Comparison of ENCODE assay signal across 17 cellular contexts in genomic region chr4:54898941-54899340, GRCh38.
DNase-seq lines count a peak whose midpoint lies in the region; ATAC-seq, FAIRE-seq and TF ChIP-seq lines count a peak whose summit lies in the region.
"Had no signal": no experiment of that assay in that cellular context is flagged by ENCODE, and none has a peak within 500 bp of the region (broad histone marks: within the 10 kb centered on the region; RNA-seq: fewer than 3 reads in every experiment).

No MANE protein-coding gene starts in this region.

- H3K9me3 ChIP-seq in BLaER1: peaks cover 5% of the 10 kb centered on the region; the same call in 1 of the 2 replicates
- no peaks in the 10 kb centered on the region for H3K9me3 ChIP-seq in IMR-90 (ENCODE audit: control insufficient read depth, insufficient read depth, low read length)
- no peaks in the 10 kb centered on the region for H3K9me3 ChIP-seq in astrocyte (ENCODE audit: insufficient read depth, low read depth, low read length)
- H3K9me3 ChIP-seq in esophagus muscularis mucosa: no peaks in the 10 kb centered on the region
- H3K9me3 ChIP-seq: Caco-2 had no signal

- H3K27me3 Mint-ChIP-seq in astrocyte (ENCODE audit: low read depth, unreplicated experiment): peaks cover 1% of the 10 kb centered on the region
- H3K27me3 Mint-ChIP-seq in activated CD4-positive, alpha-beta memory T cell treated with anti-CD3 and anti-CD28 coated beads for 36 hours: peaks cover 2% of the 10 kb centered on the region

- no peak overlapping the region for H3K23ac ChIP-seq in IMR-90 (ENCODE audit: low read depth, low read length)

- no peak overlapping the region for H3K27ac ChIP-seq in BLaER1
- H3K27ac ChIP-seq in IMR-90 (ENCODE audit: insufficient read depth, low read length): no peak overlapping the region
- H3K27ac ChIP-seq in astrocyte (ENCODE audit: low read depth, low read length): no peak overlapping the region
- no peak overlapping the region for H3K27ac ChIP-seq in esophagus muscularis mucosa (replicated peaks in 1 of 4)

- peak overlapping the region; percentile 39; the same call in 1 of the 2 replicates for H3K18ac ChIP-seq in IMR-90 (ENCODE audit: low read depth, low read length)

- no peaks in the 10 kb centered on the region for H3K36me3 Mint-ChIP-seq in astrocyte (ENCODE audit: low read depth, unreplicated experiment)
- H3K36me3 Mint-ChIP-seq in activated CD4-positive, alpha-beta memory T cell treated with anti-CD3 and anti-CD28 coated beads for 36 hours: no peaks in the 10 kb centered on the region

- in situ Hi-C loops in IMR-90 (cut with MboI; ENCODE audit: low sequenced_read_pairs): loop anchor here (25.0 kb wide), 1 partner anchor 112 kb away; no protein-coding TSS in a partner anchor

- no peak overlapping the region for H4K8ac ChIP-seq in IMR-90 (ENCODE audit: low read depth in 2 of 2, low read length in 2 of 2)

- dilution Hi-C loops in IMR-90 (cut with HindIII; ENCODE audit: low sequenced_read_pairs, unreplicated experiment): no loop called here

- H3K27ac Mint-ChIP-seq in astrocyte (ENCODE audit: unreplicated experiment): no peak overlapping the region
- no peak overlapping the region for H3K27ac Mint-ChIP-seq in activated CD4-positive, alpha-beta memory T cell treated with anti-CD3 and anti-CD28 coated beads for 36 hours

- peak overlapping the region; percentile 38; the same call in 1 of the 2 replicates for H4K91ac ChIP-seq in IMR-90 (ENCODE audit: insufficient read depth, low read depth, low read length)

- H2AFZ ChIP-seq in IMR-90 (replicated peaks; ENCODE audit: low read length, poor library complexity) (no peak overlapping the region), astrocyte (ENCODE audit: low read depth, low read length) (no peak overlapping the region)

- POLR2A ChIA-PET in IMR-90 (lab: Charles Lee; ENCODE audit: unreplicated experiment): no interaction called here
- POLR2A ChIA-PET in activated CD4-positive, alpha-beta memory T cell treated with anti-CD3 and anti-CD28 coated beads for 36 hours (lab: Charles Lee): no interaction called here

- H3K4me3 ChIP-seq in BLaER1: no peak overlapping the region
- H3K4me3 ChIP-seq in IMR-90 (ENCODE audit: insufficient read depth, low read depth, low read length): no peak overlapping the region
- no peak overlapping the region for H3K4me3 ChIP-seq in astrocyte (ENCODE audit: insufficient read depth, low read depth, low read length)
- no peak overlapping the region for H3K4me3 ChIP-seq in esophagus muscularis mucosa

- TF ChIP-seq CTCF in IMR-90 (conservative IDR thresholded peaks at IDR 0.05; ENCODE audit: low read depth, low read length): no peak
- TF ChIP-seq CTCF in astrocyte (IDR thresholded peaks at IDR 0.05; ENCODE audit: insufficient read depth, low read depth, low read length): no peak
- no peak for TF ChIP-seq CTCF in esophagus muscularis mucosa (IDR thresholded peaks at IDR 0.05)

- no peak overlapping the region for H2AK9ac ChIP-seq in IMR-90 (replicated peaks; ENCODE audit: low read depth, low read length, poor library complexity)

- FAIRE-seq in astrocyte (lab: Jason Lieb, UNC): no peak
- FAIRE-seq: A204.1 had no signal

- no peak overlapping the region for H3K4me3 Mint-ChIP-seq in astrocyte (ENCODE audit: unreplicated experiment)
- no peak overlapping the region for H3K4me3 Mint-ChIP-seq in activated CD4-positive, alpha-beta memory T cell treated with anti-CD3 and anti-CD28 coated beads for 36 hours

- no peak overlapping the region; the same call in 1 of the 2 replicates for H3K14ac ChIP-seq in IMR-90 (replicated peaks; ENCODE audit: low read depth, low read length)

- intact Hi-C loops in IMR-90 (cut with micrococcal nuclease): no loop called here
- intact Hi-C loops in esophagus muscularis mucosa (cut with DNase I): no loop called here
- intact Hi-C loops in activated CD4-positive, alpha-beta memory T cell treated with anti-CD3 and anti-CD28 coated beads for 36 hours (cut with micrococcal nuclease): no loop called here

- H3K79me2 ChIP-seq in astrocyte (ENCODE audit: insufficient read depth, low read length): no peaks in the 10 kb centered on the region

- no TSS peak for BruUV-seq in IMR-90 (replicated peaks; lab: Mats Ljungman, UMichigan)

- H2AK5ac ChIP-seq in IMR-90 (ENCODE audit: low read depth, low read length): peak overlapping the region; percentile 23; the same call in 1 of the 2 replicates

- H3K27me3 ChIP-seq in BLaER1 (no peaks in the 10 kb centered on the region), IMR-90 (ENCODE audit: control insufficient read depth, insufficient read depth, low read length) (no peaks in the 10 kb centered on the region), astrocyte (ENCODE audit: insufficient read depth, low read length) (no peaks in the 10 kb centered on the region), esophagus muscularis mucosa (no peaks in the 10 kb centered on the region)

- 0 out of 3 replicates have a peak overlapping the region, but pooled peaks have one; percentile 26 for H2BK15ac ChIP-seq in IMR-90 (ENCODE audit: low read depth, low read length)

- H3K4me1 ChIP-seq in BLaER1: peaks cover 10% of the 10 kb centered on the region
- H3K4me1 ChIP-seq in IMR-90 (ENCODE audit: control insufficient read depth, insufficient read depth, low read length): peaks cover 3% of the 10 kb centered on the region; the same call in 1 of the 2 replicates
- H3K4me1 ChIP-seq in astrocyte (ENCODE audit: insufficient read depth, low read length): peaks cover 12% of the 10 kb centered on the region
- H3K4me1 ChIP-seq in esophagus muscularis mucosa: no peaks in the 10 kb centered on the region
- H3K4me1 ChIP-seq: Caco-2 had no signal

- H3K79me1 ChIP-seq in IMR-90 (ENCODE audit: low read depth in 1 of 2, low read length in 2 of 2): no peaks in the 10 kb centered on the region

- no peak overlapping the region for H3K4ac ChIP-seq in IMR-90 (ENCODE audit: low read depth, low read length)

- no peak overlapping the region for H3K9ac ChIP-seq in BLaER1
- no peak overlapping the region for H3K9ac ChIP-seq in IMR-90 (ENCODE audit: low read depth, low read length)
- no peak overlapping the region for H3K9ac ChIP-seq in astrocyte (ENCODE audit: low read length)

- H3K4me2 ChIP-seq in BLaER1: peak overlapping the region; percentile 50
- H3K4me2 ChIP-seq in IMR-90 (ENCODE audit: low read depth, low read length): no peak overlapping the region
- H3K4me2 ChIP-seq in astrocyte (ENCODE audit: low read length): no peak overlapping the region

- peak overlapping the region; percentile 57 for H2BK20ac ChIP-seq in IMR-90 (ENCODE audit: low read depth, low read length)

- peak overlapping the region; percentile 7; the same call in 1 of the 2 replicates for H2BK120ac ChIP-seq in IMR-90 (ENCODE audit: low read depth, low read length)

- no peaks in the 10 kb centered on the region for H3K36me3 ChIP-seq in BLaER1
- H3K36me3 ChIP-seq in IMR-90 (ENCODE audit: control insufficient read depth, insufficient read depth, low read length): no peaks in the 10 kb centered on the region
- H3K36me3 ChIP-seq in astrocyte (ENCODE audit: insufficient read depth, low read length): no peaks in the 10 kb centered on the region
- H3K36me3 ChIP-seq in esophagus muscularis mucosa: no peaks in the 10 kb centered on the region

- ATAC-seq in IMR-90 (ENCODE audit: low read depth) (no peak), GM21619 (IDR thresholded peaks at IDR 0.05; ENCODE audit: unreplicated experiment) (no peak)

- CTCF ChIA-PET in IMR-90 (lab: Yijun Ruan, JAX): interaction anchor here (1.4 kb wide), 1 partner anchor 15 kb away, joined by 3 read pairs; no protein-coding TSS in a partner anchor
- CTCF ChIA-PET in activated CD4-positive, alpha-beta memory T cell treated with anti-CD3 and anti-CD28 coated beads for 36 hours (lab: Charles Lee): no interaction called here

- H3K9me1 ChIP-seq in IMR-90 (ENCODE audit: insufficient read depth, low read length): no peaks in the 10 kb centered on the region

- TF ChIP-seq POLR2A in IMR-90 (IDR thresholded peaks at IDR 0.05; ENCODE audit: low read depth, low read length) (no peak), esophagus muscularis mucosa (IDR thresholded peaks at IDR 0.05; ENCODE audit: low read depth) (no peak)

- H2BK5ac ChIP-seq in IMR-90 (ENCODE audit: low read depth, low read length, poor library complexity, severe bottlenecking): no peak overlapping the region

- WGBS in IMR-90 (ENCODE audit: extremely low coverage in 2 of 2, insufficient read length in 1 of 2), 2 experiments: no CpG with 5 or more reads among the region's 1 CpG
- WGBS in esophagus muscularis mucosa: 74% methylated on average over 1 of the region's 1 CpG

- TF ChIP-seq RAD21 in IMR-90 (IDR thresholded peaks at IDR 0.05; ENCODE audit: low read length): no peak

- H4K20me1 ChIP-seq in BLaER1 (no peaks in the 10 kb centered on the region), IMR-90 (ENCODE audit: insufficient read depth, low read length) (no peaks in the 10 kb centered on the region), astrocyte (ENCODE audit: insufficient read depth, low read length) (no peaks in the 10 kb centered on the region)

- H3K4me1 Mint-ChIP-seq in astrocyte (ENCODE audit: low read depth, unreplicated experiment): peaks cover 31% of the 10 kb centered on the region
- H3K4me1 Mint-ChIP-seq in activated CD4-positive, alpha-beta memory T cell treated with anti-CD3 and anti-CD28 coated beads for 36 hours (ENCODE audit: low read depth): peaks cover 5% of the 10 kb centered on the region

- peaks cover 2% of the 10 kb centered on the region for H3K9me3 Mint-ChIP-seq in astrocyte (ENCODE audit: unreplicated experiment)
- peaks cover 5% of the 10 kb centered on the region for H3K9me3 Mint-ChIP-seq in activated CD4-positive, alpha-beta memory T cell treated with anti-CD3 and anti-CD28 coated beads for 36 hours

- peak; percentile 8 for DNase-seq in IMR-90
- peak; percentile 39 for DNase-seq in astrocyte (ENCODE audit: low read depth)
- peak; percentile 53 for DNase-seq in esophagus muscularis mucosa (ENCODE audit: extremely low spot score)
- DNase-seq in iPS-NIHi11 (ENCODE audit: low spot score): no peak
- DNase-seq in NCI-H82 (lab: John Stamatoyannopoulos, UW): no peak
- no peak for DNase-seq in activated CD4-positive, alpha-beta memory T cell treated with anti-CD3 and anti-CD28 coated beads for 36 hours
- DNase-seq: Caco-2, GOT3, Karpas-422, NCI-H1105 treated with DMSO at 0.1 percent for 48 hours, NCI-H1694 treated with DMSO at 0.1 percent for 48 hours, NCI-H446, NCI-H69, RPMI8226 had no signal

- no peak overlapping the region for H4K5ac ChIP-seq in IMR-90 (ENCODE audit: low read depth, low read length)

- no peak for TF ChIP-seq EP300 in esophagus muscularis mucosa (IDR thresholded peaks at IDR 0.05)

- no peak overlapping the region for H3K56ac ChIP-seq in IMR-90 (ENCODE audit: extremely low read depth, insufficient read depth, low read length)

TF ChIP-seq in IMR-90, 13 proteins besides CTCF, POLR2A, EP300 and RAD21 (continues in another document):
- TF ChIP-seq USF2 (IDR thresholded peaks at IDR 0.05; ENCODE audit: low read depth, low read length): no peak
- TF ChIP-seq MAFK (IDR thresholded peaks at IDR 0.05; ENCODE audit: low read depth, low read length): no peak

Comparison
In these comparisons a context has a peak if more than half of its experiments do, and no peak if none do; other contexts are left out.
1. DNase-seq: peak in IMR-90 (single experiment), astrocyte (single experiment) and esophagus muscularis mucosa (single experiment); none in iPS-NIHi11 (single experiment), NCI-H82 (single experiment) and activated CD4-positive, alpha-beta memory T cell treated with anti-CD3 and anti-CD28 coated beads for 36 hours (single experiment).